In the genomic region with DNA sequence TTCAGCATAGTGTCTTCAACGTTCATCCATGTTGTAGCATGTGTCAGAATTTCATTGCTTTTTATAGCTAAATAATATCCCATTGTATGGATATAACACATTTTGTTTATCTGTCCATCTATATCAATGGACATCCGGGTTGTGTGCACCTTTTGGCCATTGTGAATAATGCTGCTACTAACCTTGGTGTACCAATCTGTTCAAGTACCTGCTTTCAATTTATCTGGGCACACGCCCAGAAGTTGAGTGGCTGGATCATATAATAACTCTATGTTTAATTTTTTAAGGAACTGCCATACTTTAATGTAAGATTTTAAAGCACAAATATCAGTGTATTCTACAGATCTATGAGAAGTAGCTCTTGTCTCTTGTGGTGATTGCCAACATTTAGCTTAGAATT, we compare ENCODE assay signal across 16 cellular contexts. TPM values are rescaled to one million over a fixed set of nuclear protein-coding genes. Genes with fewer than 3 reads are reported as not detected.
A peak's percentile ranks its signal among the peaks of the same experiment; 100 is the strongest.
DNase-seq lines count a peak whose midpoint lies in the region; ATAC-seq and TF ChIP-seq lines count a peak whose summit lies in the region.
"Had no signal": no experiment of that assay in that cellular context is flagged by ENCODE, and none has a peak within 500 bp of the region (broad histone marks: within the 10 kb centered on the region; RNA-seq: fewer than 3 reads in every experiment).

No MANE protein-coding gene starts in this region.

- H3K4me3 Mint-ChIP-seq in CD4-positive, alpha-beta T cell = no peak overlapping the region
- H3K4me3 Mint-ChIP-seq: B cell; CD4-positive, alpha-beta memory T cell had no signal

- peaks cover 43% of the 10 kb centered on the region for H3K4me1 Mint-ChIP-seq in CD4-positive, alpha-beta T cell (ENCODE audit: low read depth)
- H3K4me1 Mint-ChIP-seq: B cell had no signal

- in situ Hi-C loops in G401 (cut with HindIII; ENCODE audit: low sequenced_read_pairs) = no loop called here
- in situ Hi-C loops in brain microvascular endothelial cell (cut with HindIII; ENCODE audit: low pct_ligation_motif_present, low sequenced_read_pairs) = no loop called here

- H3K9me3 ChIP-seq in upper lobe of right lung = no peaks in the 10 kb centered on the region
- peaks cover 5% of the 10 kb centered on the region for H3K9me3 ChIP-seq in CD4-positive, alpha-beta T cell (ENCODE audit: control insufficient read depth, low read length)
- H3K9me3 ChIP-seq: Peyer's patch had no signal

- peaks cover 17% of the 10 kb centered on the region for H3K36me3 Mint-ChIP-seq in CD4-positive, alpha-beta T cell (ENCODE audit: low read depth)

- intact Hi-C loops in upper lobe of right lung (cut with DNase I) = no loop called here
- intact Hi-C loops in CD4-positive, alpha-beta T cell (cut with DNase I, micrococcal nuclease) = no loop called here

- no peak overlapping the region for H3K4me3 ChIP-seq in brain microvascular endothelial cell (ENCODE audit: low read depth, low read length)
- H3K4me3 ChIP-seq in upper lobe of right lung = no peak overlapping the region
- H3K4me3 ChIP-seq: GM23248, Peyer's patch had no signal

- POLR2A ChIA-PET in CD4-positive, alpha-beta T cell (lab: Charles Lee) = no interaction called here

- H3K9me3 Mint-ChIP-seq in CD4-positive, alpha-beta T cell = no peaks in the 10 kb centered on the region

- ATAC-seq in upper lobe of right lung = peak; percentile 41
- ATAC-seq in CD4-positive, alpha-beta T cell (ENCODE audit: poor library complexity) = no peak
- ATAC-seq in HG03280 (IDR thresholded peaks at IDR 0.05; ENCODE audit: unreplicated experiment) = no peak
- ATAC-seq: Right ventricle myocardium inferior had no signal

- no peaks in the 10 kb centered on the region for H3K27me3 ChIP-seq in brain microvascular endothelial cell (replicated peaks)
- H3K27me3 ChIP-seq in upper lobe of right lung = no peaks in the 10 kb centered on the region
- H3K27me3 ChIP-seq in CD4-positive, alpha-beta T cell (ENCODE audit: control insufficient read depth, insufficient read depth, low read length) = no peaks in the 10 kb centered on the region
- H3K27me3 ChIP-seq: Peyer's patch had no signal

- H3K36me3 ChIP-seq in brain microvascular endothelial cell (replicated peaks) (no peaks in the 10 kb centered on the region), upper lobe of right lung (no peaks in the 10 kb centered on the region)
- H3K36me3 ChIP-seq: Peyer's patch had no signal

- H3K27ac Mint-ChIP-seq in CD4-positive, alpha-beta T cell = no peak overlapping the region
- H3K27ac Mint-ChIP-seq: B cell had no signal

- no peaks in the 10 kb centered on the region for H3K27me3 Mint-ChIP-seq in CD4-positive, alpha-beta T cell
- H3K27me3 Mint-ChIP-seq: B cell; CD4-positive, alpha-beta memory T cell had no signal

- no peak for TF ChIP-seq CTCF in brain microvascular endothelial cell (IDR thresholded peaks at IDR 0.05; ENCODE audit: low read depth, low read length, missing control alignments)
- TF ChIP-seq CTCF in upper lobe of right lung (IDR thresholded peaks at IDR 0.05) = no peak
- TF ChIP-seq CTCF in CD4-positive, alpha-beta T cell (IDR thresholded peaks at IDR 0.05) = no peak

- H3K4me1 ChIP-seq in upper lobe of right lung = peaks cover 20% of the 10 kb centered on the region
- H3K4me1 ChIP-seq: Peyer's patch had no signal

- CTCF ChIA-PET in CD4-positive, alpha-beta T cell (lab: Charles Lee) = no interaction called here

- H3K27ac ChIP-seq in brain microvascular endothelial cell (peak overlapping the region; percentile 66), upper lobe of right lung (no peak overlapping the region)
- no peak overlapping the region for H3K27ac ChIP-seq in CD4-positive, alpha-beta T cell (ENCODE audit: low read depth, low read length)
- H3K27ac ChIP-seq: GM23248, HL-60, Peyer's patch had no signal

- peak; percentile 34 for DNase-seq in G401 (ENCODE audit: low spot score)
- DNase-seq in NCI-H1105 treated with DMSO at 0.1 percent for 48 hours (lab: John Stamatoyannopoulos, UW) = peak; percentile 68
- DNase-seq in brain microvascular endothelial cell = no peak
- no peak for DNase-seq in upper lobe of right lung
- DNase-seq in effector CD4-positive, alpha-beta T cell = no peak
- no peak for DNase-seq in CD4-positive, alpha-beta T cell
- DNase-seq: CD4-positive, alpha-beta memory T cell; GF-D8; GM23248; NCI-H2171; NCI-H510A treated with DMSO at 0.1 percent for 48 hours; Peyer's patch had no signal

RNA-seq across cellular contexts. Expression of gene SCAI, which starts 43.5 kb away (rescaled TPM):
- total RNA-seq in G401 (2014; rRNA removed; shearing (Covaris generic)) = 3.5 and 4.8 TPM in 2 replicates
- total RNA-seq in upper lobe of right lung = 14.9 TPM
- 10 to 100 TPM; 11.6 to 13.4 TPM for total RNA-seq in CD4-positive, alpha-beta T cell

Comparison
In these comparisons a context has a peak if more than half of its experiments do, and no peak if none do; other contexts are left out.
1. DNase-seq: peak in G401 (single experiment) and NCI-H1105 treated with DMSO at 0.1 percent for 48 hours (single experiment); none in brain microvascular endothelial cell (single experiment), upper lobe of right lung (single experiment), effector CD4-positive, alpha-beta T cell (single experiment) and CD4-positive, alpha-beta T cell (0 of 10).